Comparison of ENCODE assay signal across 20 cellular contexts in genomic region chr17:10370209-10370608, GRCh38. TPM values are rescaled to one million over a fixed set of nuclear protein-coding genes. Genes with fewer than 3 reads are reported as not detected.
"Had no signal": no experiment of that assay in that cellular context is flagged by ENCODE, and none has a peak within 500 bp of the region (broad histone marks: within the 10 kb centered on the region; RNA-seq: fewer than 3 reads in every experiment).

No MANE protein-coding gene starts in this region.

- H3K27me3 ChIP-seq: breast epithelium, Peyer's patch had no signal

- H3K4me3 ChIP-seq: breast epithelium, Peyer's patch had no signal

- H3K36me3 ChIP-seq: breast epithelium, Peyer's patch had no signal

- DNase-seq: activated CD4-positive, alpha-beta T cell treated with anti-CD3 and anti-CD28 coated beads for 4 hours; activated CD4-positive, alpha-beta T cell treated with anti-CD3 and anti-CD28 coated beads, Interleukin-2, amount 50 U/mL, for 4 hours; activated CD8-positive, alpha-beta memory T cell treated with anti-CD3 and anti-CD28 coated beads, Interleukin-2, amount 50 U/mL, for 48 hours; activated CD8-positive, alpha-beta T cell treated with anti-CD3 and anti-CD28 coated beads, Interleukin-2, amount 10 ng/mL, durations not matched to agents 7 days and 5 days; activated naive CD4-positive, alpha-beta T cell treated with anti-CD3 and anti-CD28 coated beads, Interleukin-2, amount 50 U/mL, for 16 hours; activated naive CD8-positive, alpha-beta T cell treated with anti-CD3 and anti-CD28 coated beads, Interleukin-2, amount 10 ng/mL, durations not matched to agents 7 days and 5 days; activated T-cell treated with anti-CD3 and anti-CD28 coated beads, Interleukin-2, amount 50 U/mL, for 1 hour; aorta; caudate nucleus; NCI-H1105; NCI-H1436; NCI-H1694 treated with DMSO at 0.1 percent for 48 hours; NCI-H2029 treated with DMSO at 0.1 percent for 48 hours; NCI-H524; Peyer's patch; SHP77 treated with DMSO at 0.1 percent for 48 hours had no signal

- H3K4me1 ChIP-seq: breast epithelium, Peyer's patch had no signal

- H3K27ac ChIP-seq: breast epithelium, Peyer's patch had no signal

- H3K9me3 ChIP-seq: breast epithelium, Peyer's patch had no signal

RNA-seq across cellular contexts. Expression of gene MYH13, which starts 2.6 kb away (rescaled TPM):
- total RNA-seq: activated CD8-positive, alpha-beta T cell treated with anti-CD3 and anti-CD28 coated beads, Interleukin-2, amount 10 ng/mL, durations not matched to agents 7 days and 5 days; activated naive CD8-positive, alpha-beta T cell treated with anti-CD3 and anti-CD28 coated beads, Interleukin-2, amount 10 ng/mL, durations not matched to agents 7 days and 5 days; aorta; breast epithelium; cerebellum; MCF 10A; SK-MEL-5 had no signal
- polyA plus RNA-seq: aorta had no signal

RNA-seq across cellular contexts. Expression of gene MYH8, which starts 51.5 kb away (rescaled TPM):
- total RNA-seq: activated CD8-positive, alpha-beta T cell treated with anti-CD3 and anti-CD28 coated beads, Interleukin-2, amount 10 ng/mL, durations not matched to agents 7 days and 5 days; activated naive CD8-positive, alpha-beta T cell treated with anti-CD3 and anti-CD28 coated beads, Interleukin-2, amount 10 ng/mL, durations not matched to agents 7 days and 5 days; aorta; breast epithelium; MCF 10A; Peyer's patch; SK-MEL-5 had no signal
- polyA plus RNA-seq: aorta had no signal
